In the genomic region with DNA sequence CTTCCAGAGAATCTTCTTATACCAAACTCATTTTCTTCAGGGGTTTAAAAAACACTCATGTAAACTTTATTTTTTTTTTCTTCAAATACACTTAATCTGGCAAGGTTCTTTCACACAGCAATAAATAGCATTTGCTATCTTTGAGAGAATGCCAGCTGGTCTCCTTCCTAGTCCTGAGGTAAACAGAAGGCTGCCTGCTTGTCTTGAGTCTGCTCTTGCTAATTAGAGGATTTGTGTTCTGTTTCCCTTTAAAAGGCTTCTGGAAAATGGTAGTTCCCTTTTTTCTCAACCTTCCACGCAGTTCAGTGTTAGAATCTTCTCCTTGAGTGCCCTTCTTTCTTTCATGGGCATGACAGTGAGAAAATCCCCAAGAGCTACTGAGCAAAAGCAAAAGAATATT, we compare ENCODE assay signal across 11 cellular contexts.
A peak's percentile ranks its signal among the peaks of the same experiment; 100 is the strongest.
DNase-seq lines count a peak whose midpoint lies in the region; ATAC-seq and TF ChIP-seq lines count a peak whose summit lies in the region.
"Had no signal": no experiment of that assay in that cellular context is flagged by ENCODE, and none has a peak within 500 bp of the region (broad histone marks: within the 10 kb centered on the region; RNA-seq: fewer than 3 reads in every experiment).

No MANE protein-coding gene starts in this region.

- DNase-seq in DMS 273 (lab: John Stamatoyannopoulos, UW; ENCODE audit: unreplicated experiment) = peak; percentile 70
- peak in 1 of 2 experiments; percentile 31 for DNase-seq in SJSA1 (ENCODE audit: low read depth in 1 of 2, low spot score in 2 of 2)
- peak; percentile 76 for DNase-seq in fibroblast of the aortic adventitia (ENCODE audit: low read depth)
- DNase-seq in pons (ENCODE audit: low spot score) = peak; percentile 50
- DNase-seq in activated gamma-delta T cell (lab: John Stamatoyannopoulos, UW) = no peak
- DNase-seq in activated CD4-positive, alpha-beta memory T cell treated with anti-CD3 and anti-CD28 coated beads, Interleukin-2, amount 10 ng/mL, durations not matched to agents 7 days and 5 days = no peak
- no peak for DNase-seq in left lobe of liver (ENCODE audit: low spot score)
- DNase-seq: activated CD8-positive, alpha-beta T cell treated with anti-CD3 and anti-CD28 coated beads, Interleukin-2, amount 10 ng/mL, durations not matched to agents 7 days and 5 days; DMS79 treated with DMSO at 0.1 percent for 48 hours had no signal

- H3K36me3 ChIP-seq in SJSA1 = no peaks in the 10 kb centered on the region
- H3K36me3 ChIP-seq: neutrophil had no signal

- CTCF ChIA-PET in activated CD4-positive, alpha-beta memory T cell treated with anti-CD3 and anti-CD28 coated beads, Interleukin-2, amount 10 ng/mL, durations not matched to agents 7 days and 5 days (lab: Charles Lee) = no interaction called here

- peak overlapping the region; percentile 34; the same call in 1 of the 2 replicates for H3K27ac ChIP-seq in SJSA1
- H3K27ac ChIP-seq: neutrophil had no signal

- no peaks in the 10 kb centered on the region for H3K4me1 Mint-ChIP-seq in activated CD4-positive, alpha-beta memory T cell treated with anti-CD3 and anti-CD28 coated beads, Interleukin-2, amount 10 ng/mL, durations not matched to agents 7 days and 5 days

- H3K36me3 Mint-ChIP-seq in activated CD4-positive, alpha-beta memory T cell treated with anti-CD3 and anti-CD28 coated beads, Interleukin-2, amount 10 ng/mL, durations not matched to agents 7 days and 5 days (ENCODE audit: low read depth) = no peaks in the 10 kb centered on the region

- 0 out of 2 replicates have a peak, but pooled peaks cover 4% of the 10 kb centered on the region for H3K9me3 ChIP-seq in SJSA1 (replicated peaks)
- H3K9me3 ChIP-seq: neutrophil had no signal

- no peaks in the 10 kb centered on the region for H3K9me3 Mint-ChIP-seq in activated CD4-positive, alpha-beta memory T cell treated with anti-CD3 and anti-CD28 coated beads, Interleukin-2, amount 10 ng/mL, durations not matched to agents 7 days and 5 days

- POLR2A ChIA-PET in activated CD4-positive, alpha-beta memory T cell treated with anti-CD3 and anti-CD28 coated beads, Interleukin-2, amount 10 ng/mL, durations not matched to agents 7 days and 5 days (lab: Charles Lee) = no interaction called here

- H3K27me3 ChIP-seq in SJSA1 (replicated peaks) = no peaks in the 10 kb centered on the region
- H3K27me3 ChIP-seq: neutrophil had no signal

- no peak for TF ChIP-seq CTCF in fibroblast of the aortic adventitia (IDR thresholded peaks at IDR 0.05; ENCODE audit: insufficient read depth, low read length)

- peaks cover 2% of the 10 kb centered on the region for H3K27me3 Mint-ChIP-seq in activated CD4-positive, alpha-beta memory T cell treated with anti-CD3 and anti-CD28 coated beads, Interleukin-2, amount 10 ng/mL, durations not matched to agents 7 days and 5 days

- H3K27ac Mint-ChIP-seq in activated CD4-positive, alpha-beta memory T cell treated with anti-CD3 and anti-CD28 coated beads, Interleukin-2, amount 10 ng/mL, durations not matched to agents 7 days and 5 days = no peak overlapping the region
- H3K27ac Mint-ChIP-seq: activated CD8-positive, alpha-beta T cell treated with anti-CD3 and anti-CD28 coated beads, Interleukin-2, amount 10 ng/mL, durations not matched to agents 7 days and 5 days had no signal

- H3K4me1 ChIP-seq in SJSA1 (replicated peaks) = peaks cover 56% of the 10 kb centered on the region

- no peak overlapping the region for H3K4me3 ChIP-seq in SJSA1
- no peak overlapping the region for H3K4me3 ChIP-seq in fibroblast of the aortic adventitia (ENCODE audit: low read depth, low read length)

- no peak overlapping the region for H3K4me3 Mint-ChIP-seq in activated CD4-positive, alpha-beta memory T cell treated with anti-CD3 and anti-CD28 coated beads, Interleukin-2, amount 10 ng/mL, durations not matched to agents 7 days and 5 days
- H3K4me3 Mint-ChIP-seq: activated CD8-positive, alpha-beta T cell treated with anti-CD3 and anti-CD28 coated beads, Interleukin-2, amount 10 ng/mL, durations not matched to agents 7 days and 5 days had no signal

- ATAC-seq in HG03196 (IDR thresholded peaks at IDR 0.05; ENCODE audit: unreplicated experiment) (no peak), left lobe of liver (no peak)
- ATAC-seq: activated CD8-positive, alpha-beta T cell treated with anti-CD3 and anti-CD28 coated beads, Interleukin-2, amount 10 ng/mL, durations not matched to agents 7 days and 5 days had no signal

Comparison
In these comparisons a context has a peak if more than half of its experiments do, and no peak if none do; other contexts are left out.
1. DNase-seq: peak in DMS 273 (single experiment), fibroblast of the aortic adventitia (single experiment) and pons (single experiment); none in activated gamma-delta T cell (single experiment), activated CD4-positive, alpha-beta memory T cell treated with anti-CD3 and anti-CD28 coated beads, Interleukin-2, amount 10 ng/mL, durations not matched to agents 7 days and 5 days (single experiment) and left lobe of liver (single experiment).